Comparison of ENCODE assay signal across 8 cellular contexts in the genomic region with DNA sequence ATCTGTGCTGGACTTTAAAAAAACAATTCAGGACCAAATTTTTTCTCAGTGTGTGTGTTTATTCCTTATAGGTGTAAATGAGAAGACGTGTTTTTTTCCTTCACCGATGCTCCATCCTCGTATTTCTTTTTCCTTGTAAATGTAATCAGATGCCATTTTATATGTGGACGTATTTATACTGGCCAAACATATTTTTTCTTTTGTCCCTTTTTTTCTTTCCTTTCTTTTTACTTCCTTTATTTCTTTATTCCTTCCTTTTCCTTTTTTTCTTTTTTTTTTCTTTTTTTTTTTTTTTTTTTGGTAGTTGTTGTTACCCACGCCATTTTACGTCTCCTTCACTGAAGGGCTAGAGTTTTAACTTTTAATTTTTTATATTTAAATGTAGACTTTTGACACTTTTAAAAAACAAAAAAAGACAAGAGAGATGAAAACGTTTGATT. TPM values are rescaled to one million over a fixed set of nuclear protein-coding genes. Genes with fewer than 3 reads are reported as not detected.
A peak's percentile ranks its signal among the peaks of the same experiment; 100 is the strongest.
DNase-seq lines count a peak whose midpoint lies in the region; ATAC-seq, FAIRE-seq and TF ChIP-seq lines count a peak whose summit lies in the region.

No MANE protein-coding gene starts in this region.

- H3K9me3 Mint-ChIP-seq in MCF 10A (ENCODE audit: unreplicated experiment) (no peaks in the 10 kb centered on the region), astrocyte (ENCODE audit: unreplicated experiment) (no peaks in the 10 kb centered on the region)

- peak overlapping the region; percentile 98 for H3K9ac ChIP-seq in astrocyte (ENCODE audit: low read length)

- FAIRE-seq in astrocyte (lab: Jason Lieb, UNC) = no peak
- FAIRE-seq in RCC 7860 (lab: Jason Lieb, UNC) = no peak

- H3K27ac Mint-ChIP-seq in MCF 10A (ENCODE audit: low read depth, unreplicated experiment) (no peak overlapping the region), astrocyte (ENCODE audit: unreplicated experiment) (peak overlapping the region; percentile 97)

- POLR2A ChIA-PET in MCF 10A (lab: Yijun Ruan, JAX) = interaction anchor here (0.8 to 3.7 kb wide), 11 partner anchors 9 to 874 kb away, joined by 3 to 17 read pairs (median 3); no protein-coding TSS in a partner anchor

- H3K36me3 ChIP-seq in breast epithelium (no peaks in the 10 kb centered on the region), astrocyte (ENCODE audit: insufficient read depth, low read length) (peaks cover 3% of the 10 kb centered on the region), lower lobe of right lung (no peaks in the 10 kb centered on the region), upper lobe of right lung (no peaks in the 10 kb centered on the region)

- TF ChIP-seq CTCF in breast epithelium (IDR thresholded peaks at IDR 0.05) (peak in 1 of 3 donors; percentile 19), MCF 10A (IDR thresholded peaks at IDR 0.05; ENCODE audit: unreplicated experiment) (no peak), astrocyte (IDR thresholded peaks at IDR 0.05; ENCODE audit: insufficient read depth, low read depth, low read length) (no peak), lower lobe of right lung (IDR thresholded peaks at IDR 0.05) (no peak), upper lobe of right lung (IDR thresholded peaks at IDR 0.05) (no peak)

- peaks cover 51% of the 10 kb centered on the region for H4K20me1 ChIP-seq in astrocyte (ENCODE audit: insufficient read depth, low read length)

- no peak for TF ChIP-seq POLR2A in breast epithelium (IDR thresholded peaks at IDR 0.05)

- H3K27me3 Mint-ChIP-seq in MCF 10A (ENCODE audit: insufficient read depth, unreplicated experiment) (no peaks in the 10 kb centered on the region), astrocyte (ENCODE audit: low read depth, unreplicated experiment) (no peaks in the 10 kb centered on the region)

- peak overlapping the region; percentile 90 for H3K4me2 ChIP-seq in astrocyte (ENCODE audit: low read length)

- H3K9me3 ChIP-seq in breast epithelium (peaks cover 0 to 3% of the 10 kb centered on the region in 2 donors), astrocyte (ENCODE audit: insufficient read depth, low read depth, low read length) (no peaks in the 10 kb centered on the region), lower lobe of right lung (no peaks in the 10 kb centered on the region), upper lobe of right lung (no peaks in the 10 kb centered on the region)

- H3K27me3 ChIP-seq in breast epithelium (no peaks in the 10 kb centered on the region), astrocyte (ENCODE audit: insufficient read depth, low read length) (no peaks in the 10 kb centered on the region), lower lobe of right lung (ENCODE audit: low read depth) (no peaks in the 10 kb centered on the region), upper lobe of right lung (no peaks in the 10 kb centered on the region)

- H3K4me1 ChIP-seq in breast epithelium (peaks cover 0 to 8% of the 10 kb centered on the region in 2 donors), astrocyte (ENCODE audit: insufficient read depth, low read length) (peaks cover 21% of the 10 kb centered on the region), lower lobe of right lung (peaks cover 20% of the 10 kb centered on the region), upper lobe of right lung (peaks cover 8% of the 10 kb centered on the region)

- H3K4me3 ChIP-seq in breast epithelium (peak overlapping the region; percentile 71 to 88 (median 82)), astrocyte (ENCODE audit: insufficient read depth, low read depth, low read length) (peak overlapping the region; percentile 95), lower lobe of right lung (peak overlapping the region; percentile 79), upper lobe of right lung (peak overlapping the region; percentile 75)

- H3K79me2 ChIP-seq in astrocyte (ENCODE audit: insufficient read depth, low read length) = peaks cover 60% of the 10 kb centered on the region

- no peak for ATAC-seq in lower lobe of right lung
- ATAC-seq in upper lobe of right lung = no peak

- intact Hi-C loops in breast epithelium (cut with DNase I; ENCODE audit: low total_unique reads) (no loop called here), MCF 10A (cut with micrococcal nuclease) (loop anchor here (1.0 to 10.0 kb wide), 11 partner anchors 145 to 1850 kb away; no protein-coding TSS in a partner anchor), lower lobe of right lung (cut with DNase I) (no loop called here), upper lobe of right lung (cut with DNase I) (no loop called here)

- no peaks in the 10 kb centered on the region for H3K36me3 Mint-ChIP-seq in MCF 10A (ENCODE audit: insufficient read depth, unreplicated experiment)
- H3K36me3 Mint-ChIP-seq in astrocyte (ENCODE audit: low read depth, unreplicated experiment) = peaks cover 25% of the 10 kb centered on the region

- no peak overlapping the region for H2AFZ ChIP-seq in astrocyte (ENCODE audit: low read depth, low read length)

- no peak overlapping the region for H3K4me3 Mint-ChIP-seq in MCF 10A (ENCODE audit: unreplicated experiment)
- peak overlapping the region; percentile 99 for H3K4me3 Mint-ChIP-seq in astrocyte (ENCODE audit: unreplicated experiment)

- no peak for DNase-seq in breast epithelium (ENCODE audit: low spot score in 2 of 2)
- no peak for DNase-seq in MCF 10A (ENCODE audit: unreplicated experiment)
- no peak for DNase-seq in astrocyte (ENCODE audit: low read depth)
- DNase-seq in lower lobe of right lung = no peak
- DNase-seq in upper lobe of right lung = no peak
- DNase-seq in RCC 7860 (ENCODE audit: low spot score) = no peak
- no peak for DNase-seq in SW480 (ENCODE audit: low spot score)
- no peak for DNase-seq in NCI-H2196 (lab: John Stamatoyannopoulos, UW; ENCODE audit: unreplicated experiment)

- H3K4me1 Mint-ChIP-seq in MCF 10A (ENCODE audit: insufficient read depth, unreplicated experiment) (peaks cover 5% of the 10 kb centered on the region), astrocyte (ENCODE audit: low read depth, unreplicated experiment) (peaks cover 9% of the 10 kb centered on the region)

- peak overlapping the region in 1 of 2 donors; percentile 97 for H3K27ac ChIP-seq in breast epithelium
- H3K27ac ChIP-seq in astrocyte (ENCODE audit: low read depth, low read length) = peak overlapping the region; percentile 93
- peak overlapping the region; percentile 90 for H3K27ac ChIP-seq in lower lobe of right lung
- peak overlapping the region; percentile 87 for H3K27ac ChIP-seq in upper lobe of right lung

- CTCF ChIA-PET in MCF 10A (lab: Yijun Ruan, JAX) = interaction anchor here (0.6 to 1.7 kb wide), 11 partner anchors 9 to 1850 kb away, joined by 3 to 5 read pairs (median 4); no protein-coding TSS in a partner anchor

- no TSS peak for BruUV-seq in MCF 10A (replicated peaks; lab: Mats Ljungman, UMichigan)

RNA-seq across cellular contexts. Expression of a gene that starts 3.7 kb away (rescaled TPM):
- total RNA-seq in breast epithelium (10 to 100 TPM; 18.2 to 71.0 (median 48.8) TPM), MCF 10A (2022) (12.8 and 12.9 TPM in 2 replicates), astrocyte (94.9 and 108 TPM in 2 replicates), lower lobe of right lung (19.6 TPM), upper lobe of right lung (20.0 TPM)
